Comparison of ENCODE assay signal across 11 cellular contexts in genomic region chr3:183536238-183536880, GRCh38. TPM values are rescaled to one million over a fixed set of nuclear protein-coding genes. Genes with fewer than 3 reads are reported as not detected.
DNase-seq lines count a peak whose midpoint lies in the region; ATAC-seq and TF ChIP-seq lines count a peak whose summit lies in the region.
"Had no signal": no experiment of that assay in that cellular context is flagged by ENCODE, and none has a peak within 500 bp of the region (broad histone marks: within the 10 kb centered on the region; RNA-seq: fewer than 3 reads in every experiment).

No MANE protein-coding gene starts in this region.

- 94 to 95% methylated on average over 8 of the region's 9 CpGs for WGBS in esophagus squamous epithelium, 2 donors

- H3K36me3 ChIP-seq in esophagus squamous epithelium = no peaks in the 10 kb centered on the region
- H3K36me3 ChIP-seq: vagina had no signal

- DNase-seq in esophagus squamous epithelium (lab: John Stamatoyannopoulos, UW) (peak; percentile 19), UCSD-AML1 (lab: John Stamatoyannopoulos, UW; ENCODE audit: unreplicated experiment) (no peak), cerebellum (ENCODE audit: low spot score) (no peak), hepatic stellate cell (ENCODE audit: low spot score) (no peak), retina (no peak)
- DNase-seq: NCI-H524 treated with DMSO at 0.1 percent for 48 hours had no signal

- H3K9me3 ChIP-seq in esophagus squamous epithelium = no peaks in the 10 kb centered on the region
- H3K9me3 ChIP-seq: vagina had no signal

- intact Hi-C loops in esophagus squamous epithelium (cut with DNase I) = no loop called here

- ATAC-seq in GM18517 (IDR thresholded peaks at IDR 0.05; ENCODE audit: unreplicated experiment) (peak; percentile 63), GM21515 (IDR thresholded peaks at IDR 0.05; ENCODE audit: unreplicated experiment) (peak; percentile 73), HG03342 (IDR thresholded peaks at IDR 0.05; ENCODE audit: unreplicated experiment) (peak; percentile 86)

- peak in 1 of 4 donors; percentile 45 for TF ChIP-seq POLR2A in esophagus squamous epithelium (IDR thresholded peaks at IDR 0.05)

- peaks cover 0 to 14% (median 0%) of the 10 kb centered on the region in 3 donors for H3K4me1 ChIP-seq in esophagus squamous epithelium
- H3K4me1 ChIP-seq: vagina had no signal

- TF ChIP-seq CTCF in esophagus squamous epithelium (IDR thresholded peaks at IDR 0.05) = no peak

- H3K4me3 ChIP-seq in esophagus squamous epithelium = no peak overlapping the region
- H3K4me3 ChIP-seq: vagina had no signal

- H3K27ac ChIP-seq in esophagus squamous epithelium = peak overlapping the region in 1 of 4 donors; percentile 39
- H3K27ac ChIP-seq: vagina had no signal

- peaks cover 0 to 4% (median 0%) of the 10 kb centered on the region in 4 donors for H3K27me3 ChIP-seq in esophagus squamous epithelium
- H3K27me3 ChIP-seq: vagina had no signal

RNA-seq across cellular contexts. Expression of gene KLHL6, which starts 19.1 kb away (rescaled TPM):
- 1 to 10 TPM in 2 of 4 donors, under 1 TPM in 1, not detected in 1; 0.66 to 2.7 (median 1.8) TPM for total RNA-seq in esophagus squamous epithelium
- total RNA-seq in cerebellum = 1.3 TPM
- total RNA-seq: HT1080 had no signal
